ENCODE assay signal across 9 cellular contexts in genomic region chr6:32888576-32888975, GRCh38. TPM values are rescaled to one million over a fixed set of nuclear protein-coding genes. Genes with fewer than 3 reads are reported as not detected.
"Had no signal": no experiment of that assay in that cellular context is flagged by ENCODE, and none has a peak within 500 bp of the region (broad histone marks: within the 10 kb centered on the region; RNA-seq: fewer than 3 reads in every experiment).

No MANE protein-coding gene starts in this region.

- DNase-seq: GM23248, GOT3, H7, KBM-7 had no signal

- H3K36me3 ChIP-seq: HAP-1 had no signal

- H3K4me3 Mint-ChIP-seq: IgD-negative memory B cell had no signal

- H2AFZ ChIP-seq: GM23248 had no signal

- ATAC-seq: HCT116, HepG2 had no signal

- H3K27ac ChIP-seq: GM23248, HL-60 had no signal

- H3K9me3 ChIP-seq: HAP-1 had no signal

- H3K36me3 Mint-ChIP-seq: IgD-negative memory B cell had no signal

- H3K9me3 Mint-ChIP-seq: IgD-negative memory B cell had no signal

- H3K4me3 ChIP-seq: GM23248, HAP-1 had no signal

- H3K27me3 Mint-ChIP-seq: IgD-negative memory B cell had no signal

- FAIRE-seq: HepG2 had no signal

RNA-seq across cellular contexts. Expression of gene PSMB9, which starts 34.6 kb away (rescaled TPM):
- total RNA-seq: H7 had no signal

RNA-seq across cellular contexts. Expression of gene HLA-DMB, which starts 52.3 kb away (rescaled TPM):
- total RNA-seq: GM23248, HepG2 had no signal
- polyA plus RNA-seq: GM23248, HepG2 had no signal
